Comparison of ENCODE assay signal across 20 cellular contexts in the genomic region with DNA sequence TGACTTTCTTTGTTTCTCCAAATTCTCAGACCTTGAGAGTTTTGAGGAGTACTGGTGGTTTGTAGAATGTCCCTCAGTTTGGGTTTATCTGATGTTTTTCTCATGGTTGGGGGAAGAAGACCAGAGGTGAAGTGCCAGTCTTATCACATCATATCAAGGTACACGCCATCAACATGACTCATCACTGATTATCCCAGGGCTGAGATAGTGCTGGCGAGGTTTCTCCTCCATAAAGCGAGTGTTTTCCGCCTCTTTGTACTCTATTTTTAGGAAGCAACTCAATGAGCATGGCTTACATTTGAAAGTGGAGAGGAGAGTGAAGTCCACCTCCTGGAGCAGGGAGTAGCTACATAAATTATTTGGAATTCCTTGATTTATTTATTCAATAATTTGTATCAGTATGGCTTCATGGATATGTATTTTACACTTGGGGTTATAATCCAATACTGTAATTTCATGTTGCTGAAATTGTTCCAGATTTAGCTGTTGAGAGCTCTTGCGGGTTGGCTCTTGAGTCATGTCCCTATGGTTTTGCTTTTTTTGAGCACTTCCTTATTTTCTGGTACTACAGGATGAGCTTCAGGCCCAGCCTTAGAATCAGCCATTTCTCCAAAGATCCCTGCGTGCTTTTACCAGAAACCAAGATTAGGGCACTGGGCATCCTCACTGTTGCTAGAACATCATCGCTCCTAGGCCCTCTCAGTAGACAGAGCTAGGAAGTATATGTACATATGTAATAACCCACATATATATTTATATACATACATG. TPM values are rescaled to one million over a fixed set of nuclear protein-coding genes. Genes with fewer than 3 reads are reported as not detected.
A peak's percentile ranks its signal among the peaks of the same experiment; 100 is the strongest.
DNase-seq lines count a peak whose midpoint lies in the region; ATAC-seq, FAIRE-seq and TF ChIP-seq lines count a peak whose summit lies in the region.
"Had no signal": no experiment of that assay in that cellular context is flagged by ENCODE, and none has a peak within 500 bp of the region (broad histone marks: within the 10 kb centered on the region; RNA-seq: fewer than 3 reads in every experiment).

No MANE protein-coding gene starts in this region.

- no peaks in the 10 kb centered on the region for H3K4me1 ChIP-seq in GM12878 (ENCODE audit: control insufficient read depth, insufficient read depth, low read length)

- in situ Hi-C loops in GM12878 (cut with MboI) = no loop called here

- H4K20me1 ChIP-seq in GM12878 (ENCODE audit: control insufficient read depth, insufficient read depth) = no peaks in the 10 kb centered on the region

- DNase-seq in GM12891 (ENCODE audit: insufficient read length, low spot score) (no peak), NOMO-1 (lab: John Stamatoyannopoulos, UW; ENCODE audit: unreplicated experiment in 2 of 2) (peak; percentile 48 to 85), GM12878 (ENCODE audit: low read depth, low spot score) (no peak), midbrain (lab: John Stamatoyannopoulos, UW) (peak; percentile 8), NCI-H526 treated with DMSO at 0.1 percent for 48 hours (lab: John Stamatoyannopoulos, UW) (no peak), putamen (ENCODE audit: low spot score) (no peak)
- no peak for DNase-seq in activated naive CD4-positive, alpha-beta T cell treated with Interleukin-2 at 50 U/mL for 16 hours
- DNase-seq: activated CD4-positive, alpha-beta T cell treated with anti-CD3 and anti-CD28 coated beads, Interleukin-2, amount 10 ng/mL, durations not matched to agents 7 days and 5 days; activated T-cell treated with anti-CD3 and anti-CD28 coated beads, Interleukin-2, amount 50 U/mL, for 72 hours; C1 segment of cervical spinal cord; kidney; NCI-H146; NCI-H524; stimulated activated CD4-positive, alpha-beta T cell treated with anti-CD3 and anti-CD28 coated beads, Interleukin-1b, Interleukin-23, amount 100 ng/mL, for 48 hours had no signal

- no peaks in the 10 kb centered on the region for H3K36me3 ChIP-seq in GM12878 (ENCODE audit: control insufficient read depth in 2 of 2, insufficient read depth in 2 of 2, low read length in 1 of 2)

- POLR2A ChIA-PET in GM12878 (lab: Charles Lee) = no interaction called here

- WGBS in GM12878 (ENCODE audit: insufficient coverage, insufficient replicate concordance, low lambda C conversion rate, missing lambda C conversion rate) = 51% methylated on average over 7 of the region's 7 CpGs

- RAD21 ChIA-PET in GM12878 (lab: Charles Lee; ENCODE audit: unreplicated experiment) = no interaction called here

- TF ChIP-seq POLR2A in GM12891 (IDR thresholded peaks at IDR 0.05; ENCODE audit: low read depth, low read length) = no peak
- TF ChIP-seq POLR2A in GM12878 (IDR thresholded peaks at IDR 0.05; ENCODE audit: low read depth, low read length) = no peak

- TF ChIP-seq CTCF in GM12878 (IDR thresholded peaks at IDR 0.05 in 2 of 3, conservative IDR thresholded peaks at IDR 0.05 in 1 of 3; ENCODE audit: control insufficient read depth in 2 of 3, extremely low read depth in 1 of 3, insufficient read depth in 1 of 3, low read depth in 3 of 3, low read length in 3 of 3) = no peak

- H3K4me3 ChIP-seq in GM12878 = no peak overlapping the region

- ATAC-seq in GM12878 = no peak
- no peak for ATAC-seq in activated CD4-positive, CD25-positive, alpha-beta regulatory T cell treated with anti-CD3 and anti-CD28 coated beads, Interleukin-2, amount 50 U/mL, for 24 hours
- ATAC-seq: activated T-cell treated with anti-CD3 and anti-CD28 coated beads, Interleukin-2, amount 50 U/mL, for 72 hours had no signal

- BruUV-seq in GM12878 (replicated peaks; lab: Mats Ljungman, UMichigan) = no TSS peak

- SMC1A ChIA-PET in GM12878 (lab: Charles Lee; ENCODE audit: uncharacterized antibody, unreplicated experiment) = interaction anchor here (1.1 to 1.6 kb wide), 3 partner anchors 11 to 142 kb away, joined by 3 to 4 read pairs (median 3); no protein-coding TSS in a partner anchor

- no peak for TF ChIP-seq RAD21 in GM12878 (IDR thresholded peaks at IDR 0.05; ENCODE audit: insufficient read depth, low read depth, low read length)

- no peak overlapping the region for H2AFZ ChIP-seq in GM12878 (ENCODE audit: control insufficient read depth, low read depth, low read length)

- FAIRE-seq in GM12891 (lab: Jason Lieb, UNC) (peak; percentile 38), GM12878 (lab: Jason Lieb, UNC) (no peak)
- FAIRE-seq: endothelial cell of umbilical vein had no signal

- no peak overlapping the region for H3K27ac ChIP-seq in GM12878 (ENCODE audit: control insufficient read depth, insufficient read depth)

- CTCF ChIA-PET in GM12878 (lab: Yijun Ruan, JAX) = interaction anchor here (0.6 to 1.2 kb wide), 3 partner anchors 34 to 750 kb away, joined by 3 to 4 read pairs (median 3); no protein-coding TSS in a partner anchor

- H3K4me2 ChIP-seq in GM12878 (ENCODE audit: control insufficient read depth, insufficient read depth) = no peak overlapping the region

- H3K79me2 ChIP-seq in GM12878 (ENCODE audit: control insufficient read depth, insufficient read depth, low read length) = no peaks in the 10 kb centered on the region

- peaks cover 0 to 3% of the 10 kb centered on the region in 2 experiments; a peak in 1 of 4 replicates for H3K27me3 ChIP-seq in GM12878 (replicated peaks in 1 of 2; ENCODE audit: control insufficient read depth in 2 of 2, insufficient read depth in 2 of 2, low read length in 1 of 2)

- H3K9ac ChIP-seq in GM12878 (ENCODE audit: control insufficient read depth, insufficient read depth, low read length) = no peak overlapping the region

- H3K9me3 ChIP-seq in GM12878 (replicated peaks; ENCODE audit: control insufficient read depth, insufficient read depth, low read length) = no peaks in the 10 kb centered on the region

- TF ChIP-seq EP300 in GM12878 (IDR thresholded peaks at IDR 0.05; ENCODE audit: borderline replicate concordance in 1 of 2, control insufficient read depth in 1 of 2, low read depth in 2 of 2, low read length in 2 of 2) = no peak

- intact Hi-C loops in GM12878 (cut with micrococcal nuclease; ENCODE audit: unreplicated experiment) = no loop called here

TF ChIP-seq in GM12891, 5 proteins besides CTCF, POLR2A, EP300 and RAD21 (continues in another document):
- no peak for TF ChIP-seq PAX5 (IDR thresholded peaks at IDR 0.05; ENCODE audit: insufficient read depth, low read length, severe bottlenecking)

TF ChIP-seq in GM12878, 131 proteins besides CTCF, POLR2A, EP300 and RAD21 (continues in another document):
- no peak for TF ChIP-seq CREB1 (IDR thresholded peaks at IDR 0.05; ENCODE audit: low read depth)

RNA-seq across cellular contexts. Expression of gene DCANP1, which starts 23.8 kb away (rescaled TPM):
- polyA plus RNA-seq in GM12891 (2012; ENCODE audit: low read depth, missing spikeins) = not detected
- not detected in 2 replicates for total RNA-seq in GM12878 (2013; cell fraction: nucleolus; rRNA removed)
- not detected in 2 replicates for total RNA-seq in GM12878 (2014; rRNA removed)
- total RNA-seq in GM12878 (2014; rRNA removed; fragmentation: Illumina TruSeq; extraction: Trizol) = not detected in 2 replicates
- not detected in 2 replicates for total RNA-seq in GM12878 (2021)
- polyA plus RNA-seq in GM12878 (2011; ENCODE audit: low read depth) = not detected
- not detected in 2 replicates for polyA plus RNA-seq in GM12878 (2011; rRNA removed)
- not detected in 2 replicates for polyA plus RNA-seq in GM12878 (2011; cell fraction: cytosol; rRNA removed)
- 0.06 TPM in 1 of 2 replicates, not detected in the other for polyA plus RNA-seq in GM12878 (2011; cell fraction: nucleus; rRNA removed)
- polyA plus RNA-seq in GM12878 (2012) = not detected in 2 replicates
- 0.01 TPM in 1 of 2 replicates, not detected in the other for polyA plus RNA-seq in GM12878 (2014; fragmentation: Illumina TruSeq; extraction: Trizol)
- polyA plus RNA-seq in GM12878 (2014; fragmentation: Nextera tagmentation; extraction: Ambion mirVana) = not detected
- polyA plus RNA-seq in GM12878 (2014; rRNA removed) = not detected in 2 replicates
- not detected for polyA plus RNA-seq in GM12878 (2016; fragmentation: Nextera tagmentation; extraction: Ambion mirVana)
- not detected in 2 replicates for polyA minus RNA-seq in GM12878 (2011; rRNA and poly(A)+ RNA removed)
- polyA minus RNA-seq in GM12878 (2011; cell fraction: cytosol; rRNA and poly(A)+ RNA removed) = not detected in 2 replicates
- polyA minus RNA-seq in GM12878 (2011; cell fraction: nucleus; rRNA and poly(A)+ RNA removed) = not detected in 2 replicates
- total RNA-seq: activated CD4-positive, alpha-beta T cell treated with anti-CD3 and anti-CD28 coated beads, Interleukin-2, amount 10 ng/mL, durations not matched to agents 7 days and 5 days; activated T-cell treated with anti-CD3 and anti-CD28 coated beads, Interleukin-2, amount 50 U/mL, for 72 hours; endothelial cell of umbilical vein; glomerular endothelial cell; kidney; myocyte; renal cortical epithelial cell had no signal
- polyA plus RNA-seq: adipose tissue, endothelial cell of umbilical vein had no signal

RNA-seq across cellular contexts. Expression of gene MACROH2A1, which starts 24.3 kb away (rescaled TPM):
- polyA plus RNA-seq in GM12891 (2012; ENCODE audit: low read depth, missing spikeins) = 86.5 TPM
- 249 and 264 TPM in 2 replicates for total RNA-seq in GM12878 (2013; cell fraction: nucleolus; rRNA removed)
- total RNA-seq in GM12878 (2014; rRNA removed) = 222 and 237 TPM in 2 replicates
- 187 TPM in 2 replicates for total RNA-seq in GM12878 (2014; rRNA removed; fragmentation: Illumina TruSeq; extraction: Trizol)
- 196 and 198 TPM in 2 replicates for total RNA-seq in GM12878 (2021)
- 59.6 TPM for polyA plus RNA-seq in GM12878 (2011; ENCODE audit: low read depth)
- 140 and 160 TPM in 2 replicates for polyA plus RNA-seq in GM12878 (2011; rRNA removed)
- 147 and 202 TPM in 2 replicates for polyA plus RNA-seq in GM12878 (2011; cell fraction: cytosol; rRNA removed)
- 281 and 380 TPM in 2 replicates for polyA plus RNA-seq in GM12878 (2011; cell fraction: nucleus; rRNA removed)
- polyA plus RNA-seq in GM12878 (2012) = 89.0 and 90.7 TPM in 2 replicates
- polyA plus RNA-seq in GM12878 (2014; fragmentation: Illumina TruSeq; extraction: Trizol) = 185 and 227 TPM in 2 replicates
- polyA plus RNA-seq in GM12878 (2014; fragmentation: Nextera tagmentation; extraction: Ambion mirVana) = 10 to 100 TPM; 45.7 to 77.2 TPM
- 195 and 201 TPM in 2 replicates for polyA plus RNA-seq in GM12878 (2014; rRNA removed)
- 100 to 1,000 TPM; 224 to 230 TPM for polyA plus RNA-seq in GM12878 (2016; fragmentation: Nextera tagmentation; extraction: Ambion mirVana)
- polyA minus RNA-seq in GM12878 (2011; rRNA and poly(A)+ RNA removed) = 100 and 128 TPM in 2 replicates
- polyA minus RNA-seq in GM12878 (2011; cell fraction: cytosol; rRNA and poly(A)+ RNA removed) = 41.8 and 48.6 TPM in 2 replicates
- 101 and 204 TPM in 2 replicates for polyA minus RNA-seq in GM12878 (2011; cell fraction: nucleus; rRNA and poly(A)+ RNA removed)

RNA-seq across cellular contexts. Expression of gene TIFAB, which starts 28.8 kb away (rescaled TPM):
- polyA plus RNA-seq in GM12891 (2012; ENCODE audit: low read depth, missing spikeins) = not detected
- not detected in 2 replicates for total RNA-seq in GM12878 (2013; cell fraction: nucleolus; rRNA removed)
- total RNA-seq in GM12878 (2014; rRNA removed) (not detected in 2 replicates), GM12878 (2014; rRNA removed; fragmentation: Illumina TruSeq; extraction: Trizol) (not detected in 2 replicates), GM12878 (2021) (not detected in 2 replicates)
- not detected for polyA plus RNA-seq in GM12878 (2011; ENCODE audit: low read depth)
- polyA plus RNA-seq in GM12878 (2011; rRNA removed) (not detected in 2 replicates), GM12878 (2014; fragmentation: Illumina TruSeq; extraction: Trizol) (not detected in 2 replicates), GM12878 (2014; fragmentation: Nextera tagmentation; extraction: Ambion mirVana) (not detected), GM12878 (2014; rRNA removed) (not detected in 2 replicates), GM12878 (2016; fragmentation: Nextera tagmentation; extraction: Ambion mirVana) (not detected)
- polyA plus RNA-seq in GM12878 (2011; cell fraction: cytosol; rRNA removed) = not detected in 2 replicates
- polyA plus RNA-seq in GM12878 (2011; cell fraction: nucleus; rRNA removed) = 0.01 TPM in 1 of 2 replicates, not detected in the other
- not detected in 2 replicates for polyA plus RNA-seq in GM12878 (2012)
- polyA minus RNA-seq in GM12878 (2011; rRNA and poly(A)+ RNA removed) = not detected in 2 replicates
- not detected in 2 replicates for polyA minus RNA-seq in GM12878 (2011; cell fraction: cytosol; rRNA and poly(A)+ RNA removed)
- polyA minus RNA-seq in GM12878 (2011; cell fraction: nucleus; rRNA and poly(A)+ RNA removed) = not detected in 2 replicates
- total RNA-seq: activated CD4-positive, alpha-beta T cell treated with anti-CD3 and anti-CD28 coated beads, Interleukin-2, amount 10 ng/mL, durations not matched to agents 7 days and 5 days; activated T-cell treated with anti-CD3 and anti-CD28 coated beads, Interleukin-2, amount 50 U/mL, for 72 hours; endothelial cell of umbilical vein; glomerular endothelial cell; myocyte; renal cortical epithelial cell had no signal
- polyA plus RNA-seq: endothelial cell of umbilical vein had no signal

Comparison
In these comparisons a context has a peak if more than half of its experiments do, and no peak if none do; other contexts are left out.
1. DNase-seq: peak in NOMO-1 (2 of 2) and midbrain (single experiment); none in GM12891 (single experiment), GM12878 (single experiment), NCI-H526 treated with DMSO at 0.1 percent for 48 hours (single experiment), putamen (single experiment) and activated naive CD4-positive, alpha-beta T cell treated with Interleukin-2 at 50 U/mL for 16 hours (single experiment).